9 cellular contexts compared by ENCODE assay signal in genomic region chr20:57480444-57481152, GRCh38. TPM values are rescaled to one million over a fixed set of nuclear protein-coding genes. Genes with fewer than 3 reads are reported as not detected.
DNase-seq lines count a peak whose midpoint lies in the region; ATAC-seq and TF ChIP-seq lines count a peak whose summit lies in the region.
"Had no signal": no experiment of that assay in that cellular context is flagged by ENCODE, and none has a peak within 500 bp of the region (broad histone marks: within the 10 kb centered on the region; RNA-seq: fewer than 3 reads in every experiment).

No MANE protein-coding gene starts in this region.

- H3K9me2 ChIP-seq in OCI-LY1 (ENCODE audit: low read depth, low read length), result no peaks in the 10 kb centered on the region

- DNase-seq in mesenteric fat pad (ENCODE audit: low spot score) (peak; percentile 53), NCI-H187 (lab: John Stamatoyannopoulos, UW) (no peak), 8988T (no peak), kidney glomerular epithelial cell (lab: John Stamatoyannopoulos, UW) (no peak), DMS79 treated with DMSO at 0.1 percent for 48 hours (lab: John Stamatoyannopoulos, UW) (no peak)

- peaks cover 90% of the 10 kb centered on the region for H3K4me1 ChIP-seq in OCI-LY1 (ENCODE audit: insufficient read depth, low read length, severe bottlenecking)

- H3K36me3 ChIP-seq in OCI-LY1 (ENCODE audit: insufficient read depth, low read length), result peaks cover 18% of the 10 kb centered on the region

- peak overlapping the region; percentile 65 for H3K4me2 ChIP-seq in OCI-LY1 (ENCODE audit: low read length)

- H2AFZ ChIP-seq in OCI-LY1 (ENCODE audit: low read length), result no peak overlapping the region

- ATAC-seq in GM18907 (IDR thresholded peaks at IDR 0.05; ENCODE audit: unreplicated experiment) (peak; percentile 61), HG02840 (IDR thresholded peaks at IDR 0.05; ENCODE audit: low FRiP score, unreplicated experiment) (peak; percentile 52)

- no peaks in the 10 kb centered on the region for H3K27me3 ChIP-seq in OCI-LY1 (ENCODE audit: insufficient read depth, low read length)

- H3K79me2 ChIP-seq in OCI-LY1 (ENCODE audit: insufficient read depth, low read length), result no peaks in the 10 kb centered on the region

- peak overlapping the region; percentile 43 for H3K4me3 ChIP-seq in OCI-LY1 (ENCODE audit: low read depth, low read length, poor library complexity, severe bottlenecking)

- no peak for TF ChIP-seq CTCF in OCI-LY1 (IDR thresholded peaks at IDR 0.05; ENCODE audit: low read length)

- H3K27ac ChIP-seq in OCI-LY1 (ENCODE audit: low read depth, low read length, poor library complexity, severe bottlenecking), result peak overlapping the region; percentile 98

- no peaks in the 10 kb centered on the region for H4K20me1 ChIP-seq in OCI-LY1 (ENCODE audit: insufficient read depth, low read length)

- H3K9me3 ChIP-seq in OCI-LY1 (ENCODE audit: low read length), result no peaks in the 10 kb centered on the region; the same call in 1 of the 2 replicates

- H3F3A ChIP-seq in OCI-LY1 (ENCODE audit: insufficient read depth, low read length), result peaks cover 13% of the 10 kb centered on the region

- peak overlapping the region; percentile 73 for H3K9ac ChIP-seq in OCI-LY1 (ENCODE audit: low read length)

RNA-seq across cellular contexts. Expression of gene CTCFL, which starts 44.3 kb away (rescaled TPM):
- total RNA-seq in mesenteric fat pad, result 0.16 TPM
- total RNA-seq: NCI-H460 had no signal
